14 cellular contexts compared by ENCODE assay signal in the genomic region with DNA sequence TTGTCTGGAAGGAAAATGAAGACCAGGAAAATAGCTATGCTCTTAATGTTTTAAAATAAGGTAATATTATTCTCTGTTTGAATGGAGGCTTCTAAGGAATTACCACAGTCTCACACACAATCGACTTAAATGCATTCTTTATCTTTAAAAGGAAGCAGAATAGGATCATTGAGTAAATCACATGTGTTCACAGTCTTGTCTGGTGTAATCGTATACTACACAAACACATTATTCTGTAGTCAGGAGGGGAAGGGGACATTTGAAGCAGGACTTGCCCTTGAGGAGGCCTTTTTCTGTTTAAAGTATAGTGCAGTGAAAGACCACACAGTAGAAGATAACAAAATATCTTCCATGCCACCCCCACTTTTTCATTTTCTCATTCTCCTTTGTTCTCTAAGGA. TPM values are rescaled to one million over a fixed set of nuclear protein-coding genes. Genes with fewer than 3 reads are reported as not detected.
DNase-seq lines count a peak whose midpoint lies in the region; ATAC-seq and TF ChIP-seq lines count a peak whose summit lies in the region.
"Had no signal": no experiment of that assay in that cellular context is flagged by ENCODE, and none has a peak within 500 bp of the region (broad histone marks: within the 10 kb centered on the region; RNA-seq: fewer than 3 reads in every experiment).

No MANE protein-coding gene starts in this region.

- peak overlapping the region; percentile 28 for H3K4me3 Mint-ChIP-seq in neural crest cell
- H3K4me3 Mint-ChIP-seq: activated CD8-positive, alpha-beta memory T cell treated with anti-CD3 and anti-CD28 coated beads, Interleukin-2, amount 10 ng/mL, durations not matched to agents 7 days and 5 days; activated naive CD4-positive, alpha-beta T cell treated with anti-CD3 and anti-CD28 coated beads for 36 hours had no signal

- peaks cover 12% of the 10 kb centered on the region for H3K36me3 Mint-ChIP-seq in neural crest cell (ENCODE audit: low read depth)

- peak; percentile 47 for DNase-seq in NCI-H1105 treated with DMSO at 0.1 percent for 48 hours (lab: John Stamatoyannopoulos, UW)
- DNase-seq in NCI-H1105 (lab: John Stamatoyannopoulos, UW) = no peak
- peak; percentile 11 for DNase-seq in NCI-H2227 (lab: John Stamatoyannopoulos, UW; ENCODE audit: unreplicated experiment)
- DNase-seq in brain pericyte (ENCODE audit: low read depth, low spot score) = peak; percentile 20
- no peak for DNase-seq in neural crest cell (ENCODE audit: low read depth, low spot score)
- DNase-seq in RKO (ENCODE audit: low spot score) = no peak
- DNase-seq: activated CD8-positive, alpha-beta memory T cell treated with anti-CD3 and anti-CD28 coated beads, Interleukin-2, amount 10 ng/mL, durations not matched to agents 7 days and 5 days; activated naive CD4-positive, alpha-beta T cell treated with anti-CD3 and anti-CD28 coated beads for 36 hours; cerebellar nuclear complex; NCI-H446 treated with DMSO at 0.1 percent for 48 hours; stimulated activated CD8-positive, alpha-beta memory T cell treated with anti-CD3 and anti-CD28 coated beads, Interleukin-4, amount 100 ng/mL, for 48 hours; WERI-Rb-1 had no signal

- no peaks in the 10 kb centered on the region for H3K9me3 Mint-ChIP-seq in neural crest cell
- H3K9me3 Mint-ChIP-seq: activated naive CD4-positive, alpha-beta T cell treated with anti-CD3 and anti-CD28 coated beads for 36 hours had no signal

- no peak for TF ChIP-seq CTCF in neural crest cell (conservative IDR thresholded peaks at IDR 0.05)

- H3K27me3 Mint-ChIP-seq in neural crest cell (ENCODE audit: low read depth) = no peaks in the 10 kb centered on the region
- H3K27me3 Mint-ChIP-seq: activated CD8-positive, alpha-beta memory T cell treated with anti-CD3 and anti-CD28 coated beads, Interleukin-2, amount 10 ng/mL, durations not matched to agents 7 days and 5 days had no signal

- peak overlapping the region; percentile 29 for H3K27ac Mint-ChIP-seq in neural crest cell (ENCODE audit: unreplicated experiment)
- H3K27ac Mint-ChIP-seq: activated CD8-positive, alpha-beta memory T cell treated with anti-CD3 and anti-CD28 coated beads, Interleukin-2, amount 10 ng/mL, durations not matched to agents 7 days and 5 days; activated naive CD4-positive, alpha-beta T cell treated with anti-CD3 and anti-CD28 coated beads for 36 hours had no signal

- ATAC-seq in GM18868 (IDR thresholded peaks at IDR 0.05; ENCODE audit: unreplicated experiment) (no peak), HG02610 (IDR thresholded peaks at IDR 0.05; ENCODE audit: unreplicated experiment) (no peak)
- ATAC-seq: activated CD8-positive, alpha-beta memory T cell treated with anti-CD3 and anti-CD28 coated beads, Interleukin-2, amount 10 ng/mL, durations not matched to agents 7 days and 5 days had no signal

- H3K4me1 Mint-ChIP-seq in neural crest cell = peaks cover 19% of the 10 kb centered on the region
- H3K4me1 Mint-ChIP-seq: activated CD8-positive, alpha-beta memory T cell treated with anti-CD3 and anti-CD28 coated beads, Interleukin-2, amount 10 ng/mL, durations not matched to agents 7 days and 5 days had no signal

RNA-seq across cellular contexts. Expression of gene REV3L, which starts 20.6 kb away (rescaled TPM):
- 17.1 and 22.2 TPM in 2 replicates for total RNA-seq in neural crest cell

Comparison
In these comparisons a context has a peak if more than half of its experiments do, and no peak if none do; other contexts are left out.
1. DNase-seq: peak in NCI-H1105 treated with DMSO at 0.1 percent for 48 hours (single experiment), NCI-H2227 (single experiment) and brain pericyte (single experiment); none in NCI-H1105 (single experiment), neural crest cell (single experiment) and RKO (single experiment).